Comparison of ENCODE assay signal across 7 cellular contexts in genomic region chr1:43809097-43809673, GRCh38.
"Had no signal": no experiment of that assay in that cellular context is flagged by ENCODE, and none has a peak within 500 bp of the region (broad histone marks: within the 10 kb centered on the region; RNA-seq: fewer than 3 reads in every experiment).

No MANE protein-coding gene starts in this region.

- H3K4me2 ChIP-seq: GM23338 had no signal

- ATAC-seq: GM23338, HCT116 had no signal

- FAIRE-seq: HTR-8/SVneo had no signal

- DNase-seq: H7, IMR-90, KBM-7 had no signal

- H3K4me3 Mint-ChIP-seq: GM23338 had no signal

- H3K4me3 ChIP-seq: GM23338, HAP-1 had no signal

- H3K36me3 ChIP-seq: HAP-1 had no signal

- H2AFZ ChIP-seq: GM23338 had no signal

- H3K27ac Mint-ChIP-seq: GM23338 had no signal
